ENCODE assay signal across 9 cellular contexts in the genomic region with DNA sequence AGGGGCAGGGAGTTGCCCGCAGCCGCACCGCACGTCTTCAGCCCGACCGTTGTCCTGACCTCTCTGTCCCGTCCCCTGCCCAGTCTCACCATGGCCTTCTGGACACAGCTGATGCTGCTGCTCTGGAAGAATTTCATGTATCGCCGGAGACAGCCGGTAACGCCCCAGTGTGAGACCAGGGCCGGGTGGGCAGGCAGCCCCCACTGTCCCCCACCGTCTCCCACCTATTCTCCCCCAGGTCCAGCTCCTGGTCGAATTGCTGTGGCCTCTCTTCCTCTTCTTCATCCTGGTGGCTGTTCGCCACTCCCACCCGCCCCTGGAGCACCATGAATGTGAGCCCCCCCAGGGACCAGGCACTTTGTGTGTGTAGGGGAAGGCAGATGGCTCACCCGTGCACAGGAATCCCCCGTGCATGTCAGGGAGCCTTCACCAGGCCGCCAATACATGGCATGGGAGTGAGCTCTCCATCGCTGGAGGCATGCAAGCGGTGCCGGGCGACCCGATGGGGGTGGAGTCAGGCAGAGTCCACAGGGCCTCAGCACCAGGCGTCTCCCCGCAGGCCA. TPM values are rescaled to one million over a fixed set of nuclear protein-coding genes. Genes with fewer than 3 reads are reported as not detected.
DNase-seq lines count a peak whose midpoint lies in the region; ATAC-seq and TF ChIP-seq lines count a peak whose summit lies in the region.
"Had no signal": no experiment of that assay in that cellular context is flagged by ENCODE, and none has a peak within 500 bp of the region (broad histone marks: within the 10 kb centered on the region; RNA-seq: fewer than 3 reads in every experiment).

No MANE protein-coding gene starts in this region.

- H3K9me3 Mint-ChIP-seq in IgD-negative memory B cell = peaks cover 0 to 2% (median 0%) of the 10 kb centered on the region in 3 donors

- H3K36me3 ChIP-seq in muscle layer of duodenum (ENCODE audit: control insufficient read depth in 1 of 2, insufficient read depth in 2 of 2, low read length in 2 of 2) = peaks cover 0 to 2% of the 10 kb centered on the region in 2 donors

- peak overlapping the region; percentile 93 to 99 (median 98) for H3K4me3 Mint-ChIP-seq in IgD-negative memory B cell

- peaks cover 3% of the 10 kb centered on the region for H3K36me3 Mint-ChIP-seq in IgD-negative memory B cell

- H3K9me3 ChIP-seq in muscle layer of duodenum (ENCODE audit: control insufficient read depth in 1 of 2, low read length in 2 of 2) = no peaks in the 10 kb centered on the region

- ATAC-seq in GM21737 (IDR thresholded peaks at IDR 0.05; ENCODE audit: unreplicated experiment) = no peak

- H3K27me3 ChIP-seq in muscle layer of duodenum (ENCODE audit: low read depth, low read length) = no peaks in the 10 kb centered on the region

- H3K27ac Mint-ChIP-seq in IgD-negative memory B cell = peak overlapping the region; percentile 86 to 100 (median 89)

- H3K27ac ChIP-seq in muscle layer of duodenum (ENCODE audit: low read length) = no peak overlapping the region

- peaks cover 0 to 28% of the 10 kb centered on the region in 2 donors for H3K4me1 ChIP-seq in muscle layer of duodenum (ENCODE audit: control insufficient read depth in 1 of 2, insufficient read depth in 2 of 2, low read length in 2 of 2)

- H3K27me3 Mint-ChIP-seq in IgD-negative memory B cell = no peaks in the 10 kb centered on the region

- DNase-seq in AG09309 (ENCODE audit: low read depth) (no peak), cardiac fibroblast (ENCODE audit: low read depth in 2 of 2) (no peak), NCI-H2029 treated with DMSO at 0.1 percent for 48 hours (lab: John Stamatoyannopoulos, UW) (no peak), activated gamma-delta T cell treated with Interleukin-2 at 50 U/mL for 16 hours (no peak)
- no peak for DNase-seq in activated CD8-positive, alpha-beta memory T cell treated with anti-CD3 and anti-CD28 coated beads, Interleukin-2, amount 50 U/mL, for 48 hours

- peak overlapping the region; percentile 28 for H3K4me3 ChIP-seq in AG09309 (ENCODE audit: control insufficient read depth, low read depth, low read length)
- H3K4me3 ChIP-seq in cardiac fibroblast (replicated peaks in 1 of 2; ENCODE audit: low read depth in 2 of 2, low read length in 2 of 2) = peak overlapping the region; percentile 53 to 65
- peak overlapping the region; percentile 81 to 85 for H3K4me3 ChIP-seq in muscle layer of duodenum (ENCODE audit: low read depth in 1 of 2, low read length in 2 of 2)

- no peak for TF ChIP-seq CTCF in AG09309 (IDR thresholded peaks at IDR 0.05; ENCODE audit: control insufficient read depth, insufficient read depth, low read depth, low read length, missing control alignments)
- TF ChIP-seq CTCF in cardiac fibroblast (IDR thresholded peaks at IDR 0.05; ENCODE audit: low read depth, low read length) = no peak

- peaks cover 26 to 39% (median 26%) of the 10 kb centered on the region in 3 donors for H3K4me1 Mint-ChIP-seq in IgD-negative memory B cell

RNA-seq across cellular contexts. Expression of a gene that starts 1.4 kb away (rescaled TPM):
- 21.4 TPM for polyA plus RNA-seq in IgD-negative memory B cell

RNA-seq across cellular contexts. Expression of a gene that starts 14.9 kb away (rescaled TPM):
- 596 TPM for polyA plus RNA-seq in IgD-negative memory B cell

RNA-seq across cellular contexts. Expression of a gene that starts 20.0 kb away (rescaled TPM):
- polyA plus RNA-seq in IgD-negative memory B cell = not detected
- polyA plus RNA-seq: liver had no signal

RNA-seq across cellular contexts. Expression of a gene that starts 20.4 kb away (rescaled TPM):
- polyA plus RNA-seq in IgD-negative memory B cell = 82.6 TPM

RNA-seq across cellular contexts. Expression of a gene that starts 25.6 kb away (rescaled TPM):
- polyA plus RNA-seq in IgD-negative memory B cell = 391 TPM

Comparison
In these comparisons a context has a peak if more than half of its experiments do, and no peak if none do; other contexts are left out.
1. H3K4me3 ChIP-seq: peak in every context shown above with its lines; median percentile 83 in muscle layer of duodenum; 59 in cardiac fibroblast; 28 in AG09309.